Comparison of ENCODE assay signal across 8 cellular contexts in genomic region chr17:2024572-2025219, GRCh38. TPM values are rescaled to one million over a fixed set of nuclear protein-coding genes. Genes with fewer than 3 reads are reported as not detected.
DNase-seq lines count a peak whose midpoint lies in the region; ATAC-seq, FAIRE-seq and TF ChIP-seq lines count a peak whose summit lies in the region.

No MANE protein-coding gene starts in this region.

- H3K27ac ChIP-seq in HUES64 (ENCODE audit: low read depth, low read length) (no peak overlapping the region), muscle layer of duodenum (ENCODE audit: low read length) (no peak overlapping the region)

- H3K36me3 ChIP-seq in HUES64 (ENCODE audit: insufficient read depth, low read length): no peaks in the 10 kb centered on the region
- no peaks in the 10 kb centered on the region for H3K36me3 ChIP-seq in muscle layer of duodenum (ENCODE audit: control insufficient read depth in 1 of 2, insufficient read depth in 2 of 2, low read length in 2 of 2)

- no peak for ATAC-seq in central memory CD8-positive, alpha-beta T cell (replicated peaks; ENCODE audit: extremely low read depth, poor library complexity, severe bottlenecking)
- ATAC-seq in GM21367 (IDR thresholded peaks at IDR 0.05; ENCODE audit: unreplicated experiment): no peak

- H3K27me3 Mint-ChIP-seq in central memory CD8-positive, alpha-beta T cell: peaks cover 54% of the 10 kb centered on the region

- no peak for TF ChIP-seq CTCF in AG09309 (IDR thresholded peaks at IDR 0.05; ENCODE audit: control insufficient read depth, insufficient read depth, low read depth, low read length, missing control alignments)

- no peak overlapping the region; the same call in 1 of the 2 replicates for H3K9ac ChIP-seq in HUES64 (ENCODE audit: low read depth, low read length)

- H3K27me3 ChIP-seq in HUES64 (ENCODE audit: insufficient read depth, low read length) (peaks cover 98% of the 10 kb centered on the region), muscle layer of duodenum (ENCODE audit: low read depth, low read length) (peaks cover 10% of the 10 kb centered on the region)

- DNase-seq in AG09309 (ENCODE audit: low read depth): no peak
- DNase-seq in central memory CD8-positive, alpha-beta T cell (ENCODE audit: low spot score in 2 of 2): no peak
- no peak for DNase-seq in RPMI8226
- DNase-seq in SW 1271 (lab: John Stamatoyannopoulos, UW): no peak
- DNase-seq in HTR-8/SVneo (ENCODE audit: insufficient read length, low spot score): no peak

- no peaks in the 10 kb centered on the region for H3K36me3 Mint-ChIP-seq in central memory CD8-positive, alpha-beta T cell (ENCODE audit: insufficient read depth)

- H3K4me3 ChIP-seq in AG09309 (ENCODE audit: control insufficient read depth, low read depth, low read length) (peak overlapping the region; percentile 56), HUES64 (ENCODE audit: low read length) (peak overlapping the region; percentile 49), muscle layer of duodenum (ENCODE audit: low read depth in 1 of 2, low read length in 2 of 2) (peak overlapping the region; percentile 30 to 73)

- H3K4me1 ChIP-seq in HUES64 (ENCODE audit: insufficient read depth, low read length) (peaks cover 16% of the 10 kb centered on the region), muscle layer of duodenum (ENCODE audit: control insufficient read depth in 1 of 2, insufficient read depth in 2 of 2, low read length in 2 of 2) (peaks cover 0 to 28% of the 10 kb centered on the region in 2 donors)

- WGBS in HUES64: 1% methylated on average over 73 of the region's 73 CpGs

- no peak overlapping the region for H3K27ac Mint-ChIP-seq in central memory CD8-positive, alpha-beta T cell (ENCODE audit: low read depth)

- FAIRE-seq in HTR-8/SVneo (lab: Jason Lieb, UNC): no peak

- peak overlapping the region; percentile 76 for H3K4me3 Mint-ChIP-seq in central memory CD8-positive, alpha-beta T cell

- H3K4me1 Mint-ChIP-seq in central memory CD8-positive, alpha-beta T cell: peaks cover 19% of the 10 kb centered on the region

- H3K9me3 ChIP-seq in HUES64 (ENCODE audit: insufficient read depth, low read depth, low read length) (no peaks in the 10 kb centered on the region), muscle layer of duodenum (ENCODE audit: control insufficient read depth in 1 of 2, low read length in 2 of 2) (no peaks in the 10 kb centered on the region)

- no peaks in the 10 kb centered on the region for H3K9me3 Mint-ChIP-seq in central memory CD8-positive, alpha-beta T cell

RNA-seq across cellular contexts. Expression of gene RTN4RL1, which starts 0.4 kb away (rescaled TPM):
- polyA plus RNA-seq in HUES64 (2013, experiment 1 of 2): 0.30 TPM
- 0.57 TPM for polyA plus RNA-seq in HUES64 (2013, experiment 2 of 2)

RNA-seq across cellular contexts. Expression of gene DPH1, which starts 5.3 kb away (rescaled TPM):
- polyA plus RNA-seq in HUES64 (2013, experiment 1 of 2): 16.1 TPM
- polyA plus RNA-seq in HUES64 (2013, experiment 2 of 2): 17.9 TPM

RNA-seq across cellular contexts. Expression of gene OVCA2, which starts 17.1 kb away (rescaled TPM):
- 24.9 TPM for polyA plus RNA-seq in HUES64 (2013, experiment 1 of 2)
- 23.5 TPM for polyA plus RNA-seq in HUES64 (2013, experiment 2 of 2)

RNA-seq across cellular contexts. Expression of gene HIC1, which starts 30.2 kb away (rescaled TPM):
- polyA plus RNA-seq in HUES64 (2013, experiment 1 of 2): 0.15 TPM
- 0.32 TPM for polyA plus RNA-seq in HUES64 (2013, experiment 2 of 2)
